In genomic region chr1:171625225-171625624, GRCh38 we compare ENCODE assay signal across 12 cellular contexts. TPM values are rescaled to one million over a fixed set of nuclear protein-coding genes. Genes with fewer than 3 reads are reported as not detected.
"Had no signal": no experiment of that assay in that cellular context is flagged by ENCODE, and none has a peak within 500 bp of the region (broad histone marks: within the 10 kb centered on the region; RNA-seq: fewer than 3 reads in every experiment).

No MANE protein-coding gene starts in this region.

- H3K36me3 ChIP-seq: HAP-1 had no signal

- H3K4me3 ChIP-seq: GM23248, HAP-1 had no signal

- ATAC-seq: HCT116, HepG2 had no signal

- H3K27ac Mint-ChIP-seq: HFFc6, IgD-negative memory B cell had no signal

- H3K36me3 Mint-ChIP-seq: IgD-negative memory B cell had no signal

- H3K9me3 Mint-ChIP-seq: HFFc6, IgD-negative memory B cell had no signal

- H2AFZ ChIP-seq: GM23248 had no signal

- DNase-seq: GM23248, GOT3, H7, HFFc6, KG1 had no signal

- H3K9ac ChIP-seq: GM23248 had no signal

- H3K4me3 Mint-ChIP-seq: HFFc6, IgD-negative memory B cell had no signal

- H3K27ac ChIP-seq: GM23248, HL-60 had no signal

- FAIRE-seq: HepG2 had no signal

RNA-seq across cellular contexts. Expression of gene MYOCOS, which starts 3.2 kb away (rescaled TPM):
- total RNA-seq: GM23248, H4, H7, HepG2, HFFc6, HT1080 had no signal
- polyA plus RNA-seq: GM23248, HepG2 had no signal

RNA-seq across cellular contexts. Expression of gene MYOC, which starts 27.3 kb away (rescaled TPM):
- total RNA-seq: GM23248, H4, H7, HepG2, HT1080 had no signal
- polyA plus RNA-seq: GM23248, HepG2, IgD-negative memory B cell had no signal
